In genomic region chr10:127215882-127216281, GRCh38 we compare ENCODE assay signal across 20 cellular contexts. TPM values are rescaled to one million over a fixed set of nuclear protein-coding genes. Genes with fewer than 3 reads are reported as not detected.
DNase-seq lines count a peak whose midpoint lies in the region; ATAC-seq, FAIRE-seq and TF ChIP-seq lines count a peak whose summit lies in the region.
"Had no signal": no experiment of that assay in that cellular context is flagged by ENCODE, and none has a peak within 500 bp of the region (broad histone marks: within the 10 kb centered on the region; RNA-seq: fewer than 3 reads in every experiment).

No MANE protein-coding gene starts in this region.

- no peak overlapping the region for H3K23ac ChIP-seq in H1 (ENCODE audit: insufficient read length)

- no peak overlapping the region for H3K18ac ChIP-seq in H1 (ENCODE audit: extremely low read depth, low read length)

- H3K36me3 Mint-ChIP-seq in neural progenitor cell, result no peaks in the 10 kb centered on the region

- H3K4ac ChIP-seq in H1 (replicated peaks; ENCODE audit: insufficient read length, low read depth, low read length), result no peak overlapping the region

- POLR2A ChIA-PET in H1 (lab: Charles Lee; ENCODE audit: partially characterized antibody), result no interaction called here

- no peak overlapping the region for H2BK20ac ChIP-seq in H1 (ENCODE audit: low read length)

- no peak overlapping the region for H2AK5ac ChIP-seq in H1 (ENCODE audit: low read depth, low read length)

- no peak overlapping the region for H3K4me3 Mint-ChIP-seq in neural progenitor cell
- H3K4me3 Mint-ChIP-seq: CD8-positive, alpha-beta memory T cell; T-helper 2 cell treated with Interferon-gamma antibody and Interleukin-4, amounts not matched to agents 5 μg/mL and 100 μg/mL, for 36 hours had no signal

- H3K4me3 ChIP-seq in H1 (ENCODE audit: extremely low read depth in 1 of 4, insufficient read depth in 2 of 4, low read depth in 3 of 4, low read length in 4 of 4), result peak overlapping the region in 1 of 4 experiments; percentile 3; a peak in 2 of 8 replicates
- no peak overlapping the region for H3K4me3 ChIP-seq in neural progenitor cell

- no peak for TF ChIP-seq POLR2A in H1 (IDR thresholded peaks at IDR 0.05; ENCODE audit: control extremely low read depth in 1 of 2, low read depth in 2 of 2, low read length in 2 of 2)

- H3K4me2 ChIP-seq in H1 (ENCODE audit: insufficient read depth in 1 of 2, low read depth in 2 of 2, low read length in 2 of 2), result peak overlapping the region; percentile 6 to 28; a peak in 3 of 4 replicates
- H3K4me2 ChIP-seq in neural progenitor cell, result peak overlapping the region; percentile 12

- peak overlapping the region; percentile 11 for H3K27ac Mint-ChIP-seq in neural progenitor cell
- H3K27ac Mint-ChIP-seq: CD8-positive, alpha-beta memory T cell; T-helper 2 cell treated with Interferon-gamma antibody and Interleukin-4, amounts not matched to agents 5 μg/mL and 100 μg/mL, for 36 hours had no signal

- H3K79me1 ChIP-seq in H1 (ENCODE audit: low read depth, low read length), result no peaks in the 10 kb centered on the region

- H2BK12ac ChIP-seq in H1 (ENCODE audit: low read depth, low read length), result no peak overlapping the region

- TF ChIP-seq RAD21 in H1 (IDR thresholded peaks at IDR 0.05 in 1 of 2, conservative IDR thresholded peaks at IDR 0.05 in 1 of 2; ENCODE audit: low read depth in 2 of 2, low read length in 2 of 2), result no peak

- no peaks in the 10 kb centered on the region for H3K27me3 ChIP-seq in H1 (replicated peaks in 1 of 4; ENCODE audit: control insufficient read depth in 3 of 4, extremely low read depth in 1 of 4, insufficient read depth in 3 of 4, low read length in 3 of 4)
- no peaks in the 10 kb centered on the region for H3K27me3 ChIP-seq in neural progenitor cell

- H2BK120ac ChIP-seq in H1 (replicated peaks; ENCODE audit: low read depth, low read length), result no peak overlapping the region

- H3K23me2 ChIP-seq in H1 (ENCODE audit: low read depth, low read length), result no peaks in the 10 kb centered on the region; the same call in 1 of the 2 replicates

- H2AFZ ChIP-seq in H1 (ENCODE audit: low read length) (no peak overlapping the region), neural progenitor cell (replicated peaks) (no peak overlapping the region)

- no peak overlapping the region for H4K8ac ChIP-seq in H1 (ENCODE audit: extremely low read depth, insufficient read depth, low read length)

- H3K4me1 ChIP-seq in H1 (replicated peaks in 1 of 4; ENCODE audit: control insufficient read depth in 3 of 4, insufficient read depth in 4 of 4, low read length in 3 of 4), result peaks cover 0 to 11% (median 5%) of the 10 kb centered on the region in 4 experiments; a peak in 5 of 7 replicates
- peaks cover 10% of the 10 kb centered on the region for H3K4me1 ChIP-seq in neural progenitor cell

- peaks cover 3% of the 10 kb centered on the region for H3F3A ChIP-seq in neural progenitor cell (ENCODE audit: low read depth)

- no peak overlapping the region for H3K14ac ChIP-seq in H1 (ENCODE audit: insufficient read length)

- peaks cover 3% of the 10 kb centered on the region for H3K9me3 Mint-ChIP-seq in neural progenitor cell

- no peak overlapping the region for H4K91ac ChIP-seq in H1 (replicated peaks; ENCODE audit: insufficient read length, low read length)

- no peak overlapping the region for H3K56ac ChIP-seq in H1 (replicated peaks; ENCODE audit: insufficient read length, low read depth, low read length)

- no peaks in the 10 kb centered on the region for H3K79me2 ChIP-seq in H1 (ENCODE audit: control insufficient read depth in 1 of 2, insufficient read depth in 2 of 2, low read length in 2 of 2)
- H3K79me2 ChIP-seq in neural progenitor cell (ENCODE audit: low read depth), result no peaks in the 10 kb centered on the region

- FAIRE-seq in H1 (lab: Jason Lieb, UNC), result peak; percentile 81
- FAIRE-seq: GM19239 had no signal

- WGBS in H1 (ENCODE audit: extremely low coverage in 1 of 2, insufficient coverage in 1 of 2, insufficient read length in 1 of 2, insufficient replicate concordance in 2 of 2, low coverage in 1 of 2, low lambda C conversion rate in 2 of 2, missing lambda C conversion rate in 1 of 2), 2 experiments, result 19% methylated on average over 4 of the region's 4 CpGs; no CpG with 5 or more reads in 1 of the 2 experiments

- no peak overlapping the region for H3K9ac ChIP-seq in H1 (replicated peaks in 1 of 4; ENCODE audit: extremely low read depth in 1 of 4, low read depth in 3 of 4, low read length in 3 of 4)
- no peak overlapping the region for H3K9ac ChIP-seq in neural progenitor cell
- H3K9ac ChIP-seq: KMS-11 had no signal

- H2BK15ac ChIP-seq in H1 (ENCODE audit: low read length), result no peak overlapping the region

- H3K9me3 ChIP-seq in H1 (ENCODE audit: insufficient read depth in 2 of 2, low read depth in 1 of 2, low read length in 1 of 2) (peaks cover 0 to 5% of the 10 kb centered on the region in 2 experiments; a peak in 1 of 4 replicates), neural progenitor cell (ENCODE audit: low read depth) (no peaks in the 10 kb centered on the region)

- no peaks in the 10 kb centered on the region for H3K27me3 Mint-ChIP-seq in neural progenitor cell (ENCODE audit: insufficient read depth, low read depth)

- H3K36me3 ChIP-seq in H1 (ENCODE audit: control insufficient read depth in 2 of 4, insufficient read depth in 4 of 4, low read length in 3 of 4) (no peaks in the 10 kb centered on the region), neural progenitor cell (no peaks in the 10 kb centered on the region)

- H3K4me1 Mint-ChIP-seq in neural progenitor cell, result peaks cover 14% of the 10 kb centered on the region
- H3K4me1 Mint-ChIP-seq: CD8-positive, alpha-beta memory T cell had no signal

- H4K20me1 ChIP-seq in H1 (replicated peaks in 1 of 2; ENCODE audit: control insufficient read depth in 1 of 2, insufficient read depth in 2 of 2, low read length in 2 of 2), result peaks cover 0 to 1% of the 10 kb centered on the region in 2 experiments
- H4K20me1 ChIP-seq in neural progenitor cell (ENCODE audit: low read depth), result no peaks in the 10 kb centered on the region

- H3K27ac ChIP-seq in H1 (ENCODE audit: low read depth, low read length), result no peak overlapping the region
- H3K27ac ChIP-seq in neural progenitor cell, result no peak overlapping the region
- H3K27ac ChIP-seq: 22Rv1, KMS-11 had no signal

- H4K5ac ChIP-seq in H1 (ENCODE audit: insufficient read length, low read depth, low read length), result no peak overlapping the region

- no peak for ATAC-seq in GM18511 (IDR thresholded peaks at IDR 0.05; ENCODE audit: unreplicated experiment)

- TF ChIP-seq CTCF in H1 (IDR thresholded peaks at IDR 0.05; ENCODE audit: control extremely low read depth in 1 of 3, insufficient read depth in 1 of 3, low read depth in 1 of 3, low read length in 3 of 3) (no peak), neural progenitor cell (IDR thresholded peaks at IDR 0.05) (no peak)

- peak; percentile 16 for DNase-seq in DMS 273 (lab: John Stamatoyannopoulos, UW; ENCODE audit: unreplicated experiment)
- DNase-seq in DMS 273 treated with DMSO at 0.1 percent for 48 hours (lab: John Stamatoyannopoulos, UW), result no peak
- DNase-seq in NCI-H2171 (lab: John Stamatoyannopoulos, UW), result peak; percentile 24
- DNase-seq in H1 (ENCODE audit: low read depth in 1 of 2, low spot score in 2 of 2), result no peak
- peak; percentile 49 for DNase-seq in neural progenitor cell (ENCODE audit: low spot score)
- no peak for DNase-seq in KG1 (lab: John Stamatoyannopoulos, UW)
- DNase-seq in GM19238 (ENCODE audit: insufficient read length, low spot score), result no peak
- DNase-seq: CD8-positive, alpha-beta memory T cell; EL; HCEC 1CT; NCI-H1048; NCI-H1436 treated with DMSO at 0.1 percent for 48 hours; NCI-H2029 treated with DMSO at 0.1 percent for 48 hours; NCI-H2227 treated with DMSO at 0.1 percent for 48 hours; NCI-H774 had no signal

- TF ChIP-seq EP300 in H1 (IDR thresholded peaks at IDR 0.05; ENCODE audit: borderline replicate concordance in 1 of 2, low read depth in 2 of 2, low read length in 2 of 2), result no peak

- H2BK5ac ChIP-seq in H1 (ENCODE audit: low read depth, low read length), result no peak overlapping the region

- CTCF ChIA-PET in H1 (lab: Charles Lee; ENCODE audit: partially characterized antibody), result interaction anchor here (0.8 to 1.7 kb wide), 3 partner anchors 9 to 22 kb away, joined by 3 to 4 read pairs (median 4); no protein-coding TSS in a partner anchor

TF ChIP-seq in H1, 55 proteins besides CTCF, POLR2A, EP300 and RAD21:
- TF ChIP-seq FOSL1 (IDR thresholded peaks at IDR 0.05; ENCODE audit: insufficient read depth, low read depth, low read length), result no peak
- TF ChIP-seq ATF2 (IDR thresholded peaks at IDR 0.05; ENCODE audit: low read length), result no peak
- TF ChIP-seq KDM4A (IDR thresholded peaks at IDR 0.05; ENCODE audit: low read depth, low read length, severe bottlenecking), result no peak

RNA-seq across cellular contexts. Expression of gene INSYN2A, which starts 19.5 kb away (rescaled TPM):
- total RNA-seq in H1 (2021; fragmentation: NEBNext Ultra II Directional; extraction: Animal tissue kit (Norgen Biotek cat#: 25700)), result 0.19 TPM in 2 replicates
- polyA plus RNA-seq in H1 (2011; rRNA removed), result 0.08 and 0.11 TPM in 2 replicates
- 0.09 TPM for polyA plus RNA-seq in H1 (2011; cell fraction: cytosol; rRNA removed)
- polyA plus RNA-seq in H1 (2011; cell fraction: nucleus; rRNA removed), result 0.19 TPM
- 0.09 to 0.23 TPM (median 0.18 TPM) in 4 replicates for polyA plus RNA-seq in H1 (2012, experiment 1 of 2)
- not detected for polyA plus RNA-seq in H1 (2012, experiment 2 of 2)
- polyA plus RNA-seq in H1 (2013, experiment 1 of 2), result 0.14 TPM
- 0.13 TPM for polyA plus RNA-seq in H1 (2013, experiment 2 of 2)
- 0.10 and 0.22 TPM in 2 replicates for polyA minus RNA-seq in H1 (2011; rRNA and poly(A)+ RNA removed)
- polyA minus RNA-seq in H1 (2011; cell fraction: cytosol; rRNA and poly(A)+ RNA removed), result not detected
- not detected for polyA minus RNA-seq in H1 (2011; cell fraction: nucleus; rRNA and poly(A)+ RNA removed)
- not detected in 2 replicates for total RNA-seq in neural progenitor cell (ENCODE audit: low replicate concordance)
- total RNA-seq: CD8-positive, alpha-beta memory T cell had no signal
- polyA plus RNA-seq: CD8-positive, alpha-beta memory T cell had no signal

Comparison
In these comparisons a context has a peak if more than half of its experiments do, and no peak if none do; other contexts are left out.
1. DNase-seq: peak in DMS 273 (single experiment), NCI-H2171 (single experiment) and neural progenitor cell (single experiment); none in DMS 273 treated with DMSO at 0.1 percent for 48 hours (single experiment), H1 (0 of 2), KG1 (single experiment) and GM19238 (single experiment).